18 cellular contexts compared by ENCODE assay signal in genomic region chr1:21257431-21258135, GRCh38. TPM values are rescaled to one million over a fixed set of nuclear protein-coding genes. Genes with fewer than 3 reads are reported as not detected.
DNase-seq lines count a peak whose midpoint lies in the region; ATAC-seq lines count a peak whose summit lies in the region.
"Had no signal": no experiment of that assay in that cellular context is flagged by ENCODE, and none has a peak within 500 bp of the region (broad histone marks: within the 10 kb centered on the region; RNA-seq: fewer than 3 reads in every experiment).

No MANE protein-coding gene starts in this region.

- intact Hi-C loops in activated T-helper 1 cell treated with anti-CD3 and anti-CD28 coated beads, Interleukin-12 subunit alpha, Interleukin-12 subunit beta, Interleukin-2, Interleukin-4 antibody, amounts not matched to agents 30 ng/mL and 10 ng/mL and 1 ng/mL, durations not matched to agents 14 hours and 24 hours and 36 hours (cut with micrococcal nuclease), result no loop called here

- peaks cover 32% of the 10 kb centered on the region for H3K36me3 Mint-ChIP-seq in activated CD8-positive, alpha-beta memory T cell treated with anti-CD3 and anti-CD28 coated beads, Interleukin-2, amount 10 ng/mL, durations not matched to agents 7 days and 5 days
- peaks cover 44% of the 10 kb centered on the region for H3K36me3 Mint-ChIP-seq in activated T-helper 1 cell treated with anti-CD3 and anti-CD28 coated beads, Interleukin-12 subunit alpha, Interleukin-12 subunit beta, Interleukin-2, Interleukin-4 antibody, amounts not matched to agents 30 ng/mL and 10 ng/mL and 1 ng/mL, durations not matched to agents 14 hours and 24 hours and 36 hours (ENCODE audit: low read depth)

- peaks cover 45% of the 10 kb centered on the region for H3K4me1 Mint-ChIP-seq in activated CD8-positive, alpha-beta memory T cell treated with anti-CD3 and anti-CD28 coated beads, Interleukin-2, amount 10 ng/mL, durations not matched to agents 7 days and 5 days
- H3K4me1 Mint-ChIP-seq in activated T-helper 1 cell treated with anti-CD3 and anti-CD28 coated beads, Interleukin-12 subunit alpha, Interleukin-12 subunit beta, Interleukin-2, Interleukin-4 antibody, amounts not matched to agents 30 ng/mL and 10 ng/mL and 1 ng/mL, durations not matched to agents 14 hours and 24 hours and 36 hours (ENCODE audit: low read depth), result peaks cover 54% of the 10 kb centered on the region
- peaks cover 88% of the 10 kb centered on the region for H3K4me1 Mint-ChIP-seq in stimulated activated naive CD8-positive, alpha-beta T cell treated with anti-CD3 and anti-CD28 coated beads, Interleukin-15, amount 100 ng/mL, for 72 hours

- ATAC-seq in activated CD8-positive, alpha-beta memory T cell treated with anti-CD3 and anti-CD28 coated beads, Interleukin-2, amount 10 ng/mL, durations not matched to agents 7 days and 5 days, result no peak
- peak; percentile 34 for ATAC-seq in esophagus mucosa
- no peak for ATAC-seq in stimulated activated naive CD8-positive, alpha-beta T cell treated with anti-CD3 and anti-CD28 coated beads, Interleukin-15, amount 100 ng/mL, for 72 hours
- ATAC-seq in GM21576 (IDR thresholded peaks at IDR 0.05; ENCODE audit: unreplicated experiment), result no peak
- ATAC-seq: heart left ventricle had no signal

- DNase-seq in activated CD8-positive, alpha-beta memory T cell treated with anti-CD3 and anti-CD28 coated beads, Interleukin-2, amount 10 ng/mL, durations not matched to agents 7 days and 5 days, result no peak
- no peak for DNase-seq in activated CD8-positive, alpha-beta memory T cell treated with anti-CD3 and anti-CD28 coated beads, Interleukin-2, amount 50 U/mL, for 4 hours
- no peak for DNase-seq in activated T-helper 1 cell treated with anti-CD3 and anti-CD28 coated beads, Interleukin-12 subunit alpha, Interleukin-12 subunit beta, Interleukin-2, Interleukin-4 antibody, amounts not matched to agents 30 ng/mL and 10 ng/mL and 1 ng/mL, durations not matched to agents 14 hours and 24 hours and 36 hours (ENCODE audit: low spot score)
- DNase-seq in stimulated activated naive CD8-positive, alpha-beta T cell treated with anti-CD3 and anti-CD28 coated beads, Interleukin-15, amount 100 ng/mL, for 72 hours, result no peak
- no peak for DNase-seq in NCI-H2107 treated with DMSO at 0.1 percent for 48 hours (lab: John Stamatoyannopoulos, UW; ENCODE audit: unreplicated experiment)
- DNase-seq in stimulated activated CD4-positive, alpha-beta T cell treated with anti-CD3 and anti-CD28 coated beads, Interleukin-15, amount 100 ng/mL, for 24 hours, result no peak
- DNase-seq: ACHN, amniotic stem cell, Caco-2, KG1, kidney glomerular epithelial cell, NCI-H1417 treated with DMSO at 0.1 percent for 48 hours, NCI-H510A treated with DMSO at 0.1 percent for 48 hours, posterior cingulate gyrus, spleen had no signal

- no peak overlapping the region for H3K4me3 Mint-ChIP-seq in activated CD8-positive, alpha-beta memory T cell treated with anti-CD3 and anti-CD28 coated beads, Interleukin-2, amount 10 ng/mL, durations not matched to agents 7 days and 5 days
- H3K4me3 Mint-ChIP-seq in activated T-helper 1 cell treated with anti-CD3 and anti-CD28 coated beads, Interleukin-12 subunit alpha, Interleukin-12 subunit beta, Interleukin-2, Interleukin-4 antibody, amounts not matched to agents 30 ng/mL and 10 ng/mL and 1 ng/mL, durations not matched to agents 14 hours and 24 hours and 36 hours, result no peak overlapping the region
- peak overlapping the region; percentile 56 to 77 for H3K4me3 Mint-ChIP-seq in stimulated activated naive CD8-positive, alpha-beta T cell treated with anti-CD3 and anti-CD28 coated beads, Interleukin-15, amount 100 ng/mL, for 72 hours

- peak overlapping the region; percentile 79 for H3K27ac Mint-ChIP-seq in activated CD8-positive, alpha-beta memory T cell treated with anti-CD3 and anti-CD28 coated beads, Interleukin-2, amount 10 ng/mL, durations not matched to agents 7 days and 5 days
- H3K27ac Mint-ChIP-seq in activated T-helper 1 cell treated with anti-CD3 and anti-CD28 coated beads, Interleukin-12 subunit alpha, Interleukin-12 subunit beta, Interleukin-2, Interleukin-4 antibody, amounts not matched to agents 30 ng/mL and 10 ng/mL and 1 ng/mL, durations not matched to agents 14 hours and 24 hours and 36 hours, result peak overlapping the region; percentile 40
- H3K27ac Mint-ChIP-seq in stimulated activated naive CD8-positive, alpha-beta T cell treated with anti-CD3 and anti-CD28 coated beads, Interleukin-15, amount 100 ng/mL, for 72 hours, result peak overlapping the region in 1 of 2 donors; percentile 73

- CTCF ChIA-PET in activated CD8-positive, alpha-beta memory T cell treated with anti-CD3 and anti-CD28 coated beads, Interleukin-2, amount 10 ng/mL, durations not matched to agents 7 days and 5 days (lab: Charles Lee), result interaction anchor here (0.9 to 10.0 kb wide), 6 partner anchors 13 to 111 kb away, joined by 3 to 158 read pairs (median 6); no protein-coding TSS in a partner anchor

- no peaks in the 10 kb centered on the region for H3K9me3 Mint-ChIP-seq in activated CD8-positive, alpha-beta memory T cell treated with anti-CD3 and anti-CD28 coated beads, Interleukin-2, amount 10 ng/mL, durations not matched to agents 7 days and 5 days (ENCODE audit: low read depth)
- H3K9me3 Mint-ChIP-seq in activated T-helper 1 cell treated with anti-CD3 and anti-CD28 coated beads, Interleukin-12 subunit alpha, Interleukin-12 subunit beta, Interleukin-2, Interleukin-4 antibody, amounts not matched to agents 30 ng/mL and 10 ng/mL and 1 ng/mL, durations not matched to agents 14 hours and 24 hours and 36 hours, result no peaks in the 10 kb centered on the region
- no peaks in the 10 kb centered on the region for H3K9me3 Mint-ChIP-seq in stimulated activated naive CD8-positive, alpha-beta T cell treated with anti-CD3 and anti-CD28 coated beads, Interleukin-15, amount 100 ng/mL, for 72 hours

- no peaks in the 10 kb centered on the region for H3K27me3 Mint-ChIP-seq in activated CD8-positive, alpha-beta memory T cell treated with anti-CD3 and anti-CD28 coated beads, Interleukin-2, amount 10 ng/mL, durations not matched to agents 7 days and 5 days
- no peaks in the 10 kb centered on the region for H3K27me3 Mint-ChIP-seq in activated T-helper 1 cell treated with anti-CD3 and anti-CD28 coated beads, Interleukin-12 subunit alpha, Interleukin-12 subunit beta, Interleukin-2, Interleukin-4 antibody, amounts not matched to agents 30 ng/mL and 10 ng/mL and 1 ng/mL, durations not matched to agents 14 hours and 24 hours and 36 hours (ENCODE audit: insufficient read depth)
- no peaks in the 10 kb centered on the region for H3K27me3 Mint-ChIP-seq in stimulated activated naive CD8-positive, alpha-beta T cell treated with anti-CD3 and anti-CD28 coated beads, Interleukin-15, amount 100 ng/mL, for 72 hours

RNA-seq across cellular contexts. Expression of gene ECE1, which starts 32.7 kb away (rescaled TPM):
- 10 to 100 TPM; 46.6 to 87.5 TPM for total RNA-seq in activated CD8-positive, alpha-beta memory T cell treated with anti-CD3 and anti-CD28 coated beads, Interleukin-2, amount 10 ng/mL, durations not matched to agents 7 days and 5 days
- total RNA-seq in activated T-helper 1 cell treated with anti-CD3 and anti-CD28 coated beads, Interleukin-12 subunit alpha, Interleukin-12 subunit beta, Interleukin-2, Interleukin-4 antibody, amounts not matched to agents 30 ng/mL and 10 ng/mL and 1 ng/mL, durations not matched to agents 14 hours and 24 hours and 36 hours, result 139 and 140 TPM in 2 replicates
- total RNA-seq in esophagus mucosa, result 18.2 TPM

Comparison
In these comparisons a context has a peak if more than half of its experiments do, and no peak if none do; other contexts are left out.
1. H3K4me3 Mint-ChIP-seq: peak in stimulated activated naive CD8-positive, alpha-beta T cell treated with anti-CD3 and anti-CD28 coated beads, Interleukin-15, amount 100 ng/mL, for 72 hours (2 of 2); none in activated CD8-positive, alpha-beta memory T cell treated with anti-CD3 and anti-CD28 coated beads, Interleukin-2, amount 10 ng/mL, durations not matched to agents 7 days and 5 days (single experiment) and activated T-helper 1 cell treated with anti-CD3 and anti-CD28 coated beads, Interleukin-12 subunit alpha, Interleukin-12 subunit beta, Interleukin-2, Interleukin-4 antibody, amounts not matched to agents 30 ng/mL and 10 ng/mL and 1 ng/mL, durations not matched to agents 14 hours and 24 hours and 36 hours (single experiment).